In the genomic region with DNA sequence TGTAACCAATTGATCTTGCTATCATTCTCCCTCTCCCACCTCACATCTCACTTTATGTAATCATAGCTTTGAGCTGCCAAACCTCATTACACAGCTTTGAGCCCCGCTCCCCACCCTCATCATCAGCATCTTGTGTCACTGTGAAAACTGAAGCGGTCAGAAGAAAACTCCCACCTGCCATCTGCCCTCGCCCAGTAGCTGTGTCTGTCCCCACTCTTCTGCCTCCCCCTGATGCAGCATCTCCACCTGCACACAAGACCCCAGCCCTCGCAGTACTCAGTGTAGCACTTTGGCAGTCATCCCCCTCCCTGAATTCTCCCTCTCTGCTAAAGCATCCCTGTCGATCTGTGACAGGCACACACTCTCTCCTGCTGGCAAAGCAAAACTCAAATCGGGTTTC, we compare ENCODE assay signal across 31 cellular contexts.
"Had no signal": no experiment of that assay in that cellular context is flagged by ENCODE, and none has a peak within 500 bp of the region (broad histone marks: within the 10 kb centered on the region; RNA-seq: fewer than 3 reads in every experiment).

No MANE protein-coding gene starts in this region.

- H3K4me3 ChIP-seq: adrenal gland, SJCRH30, SK-N-MC had no signal

- H3K9me3 Mint-ChIP-seq: activated CD4-positive, alpha-beta memory T cell treated with anti-CD3 and anti-CD28 coated beads for 36 hours; activated T-cell treated with anti-CD3 and anti-CD28 coated beads, Interleukin-2, amount 50 U/mL, for 4 hours; brain; T-helper 2 cell treated with Interferon-gamma antibody and Interleukin-4, amounts not matched to agents 5 μg/mL and 100 μg/mL, for 36 hours had no signal

- H3K4me1 Mint-ChIP-seq: activated CD4-positive, alpha-beta T cell treated with anti-CD3 and anti-CD28 coated beads for 36 hours; brain had no signal

- H3K27ac Mint-ChIP-seq: activated CD4-positive, alpha-beta memory T cell treated with anti-CD3 and anti-CD28 coated beads for 36 hours; activated CD4-positive, alpha-beta T cell treated with anti-CD3 and anti-CD28 coated beads for 36 hours; T-helper 2 cell treated with Interferon-gamma antibody and Interleukin-4, amounts not matched to agents 5 μg/mL and 100 μg/mL, for 36 hours had no signal

- H3K27me3 Mint-ChIP-seq: activated CD4-positive, alpha-beta memory T cell treated with anti-CD3 and anti-CD28 coated beads for 36 hours; activated CD4-positive, alpha-beta T cell treated with anti-CD3 and anti-CD28 coated beads for 36 hours; brain had no signal

- H3K27me3 ChIP-seq: adrenal gland, SJCRH30 had no signal

- H3K4me3 Mint-ChIP-seq: activated CD4-positive, alpha-beta memory T cell treated with anti-CD3 and anti-CD28 coated beads for 36 hours; activated CD4-positive, alpha-beta T cell treated with anti-CD3 and anti-CD28 coated beads for 36 hours; activated T-cell treated with anti-CD3 and anti-CD28 coated beads, Interleukin-2, amount 50 U/mL, for 4 hours; brain; T-helper 2 cell treated with Interferon-gamma antibody and Interleukin-4, amounts not matched to agents 5 μg/mL and 100 μg/mL, for 36 hours had no signal

- ATAC-seq: activated CD4-positive, alpha-beta T cell treated with anti-CD3 and anti-CD28 coated beads for 36 hours; activated CD4-positive, CD25-positive, alpha-beta regulatory T cell treated with anti-CD3 and anti-CD28 coated beads, Interleukin-2, amount 50 U/mL, for 24 hours; activated T-cell treated with anti-CD3 and anti-CD28 coated beads, Interleukin-2, amount 50 U/mL, for 4 hours; Panc1 had no signal

- H3K27ac ChIP-seq: adrenal gland, KMS-11, SJCRH30, SK-N-MC had no signal

- DNase-seq: activated CD4-positive, alpha-beta memory T cell treated with anti-CD3 and anti-CD28 coated beads for 36 hours; activated CD4-positive, alpha-beta T cell treated with anti-CD3 and anti-CD28 coated beads for 36 hours; activated CD4-positive, alpha-beta T cell treated with anti-CD3 and anti-CD28 coated beads, Interleukin-2, amount 50 U/mL, for 1 hour; activated CD8-positive, alpha-beta memory T cell treated with anti-CD3 and anti-CD28 coated beads, Interleukin-2, amount 50 U/mL, for 4 hours; activated effector memory CD4-positive, alpha-beta T cell treated with anti-CD3 and anti-CD28 coated beads, Interleukin-2, amount 50 U/mL, for 16 hours; activated naive CD4-positive, alpha-beta T cell; activated naive CD4-positive, alpha-beta T cell treated with anti-CD3 and anti-CD28 coated beads, Interleukin-2, amount 50 U/mL, for 16 hours; activated T-cell treated with anti-CD3 and anti-CD28 coated beads for 4 hours; activated T-cell treated with anti-CD3 and anti-CD28 coated beads, Interleukin-2, amount 50 U/mL, for 4 hours; adrenal gland; caudate nucleus; MM.1S; MV-4-11; NCI-H1092; NCI-H1436 treated with DMSO at 0.1 percent for 48 hours; NCI-H1694 treated with DMSO at 0.1 percent for 48 hours; NCI-H2029; NCI-H2171; NCI-H226; NCI-H446 treated with DMSO at 0.1 percent for 48 hours; NCI-H524; NCI-H69; NCI-H82; SHP77; SJCRH30 had no signal
